In the genomic region with DNA sequence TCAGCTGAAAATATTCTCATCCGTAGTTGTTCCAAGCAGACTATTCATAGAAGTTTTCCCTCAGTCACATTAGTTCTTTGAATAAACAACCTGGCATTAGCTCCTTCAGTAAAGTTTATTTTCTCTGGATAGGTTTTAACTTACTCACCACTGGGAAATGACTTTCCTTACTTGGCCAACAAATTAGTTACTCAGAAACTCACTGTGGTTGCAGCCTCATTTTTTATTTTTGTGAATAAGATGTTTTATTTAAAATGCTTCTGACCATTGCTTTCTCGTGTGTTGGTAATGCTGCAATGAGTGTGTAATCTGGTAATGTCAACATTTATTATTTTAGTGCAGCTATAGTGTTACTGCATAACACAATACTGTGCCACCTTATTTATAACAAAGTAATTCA, we compare ENCODE assay signal across 19 cellular contexts.
A peak's percentile ranks its signal among the peaks of the same experiment; 100 is the strongest.
DNase-seq lines count a peak whose midpoint lies in the region; ATAC-seq, FAIRE-seq and TF ChIP-seq lines count a peak whose summit lies in the region.
"Had no signal": no experiment of that assay in that cellular context is flagged by ENCODE, and none has a peak within 500 bp of the region (broad histone marks: within the 10 kb centered on the region; RNA-seq: fewer than 3 reads in every experiment).

No MANE protein-coding gene starts in this region.

- POLR2A ChIA-PET in AG04449 (lab: Yijun Ruan, JAX), result no interaction called here

- TF ChIP-seq CTCF in AG04449 (IDR thresholded peaks at IDR 0.05; ENCODE audit: insufficient read depth, low read length, missing control alignments) (no peak), epithelial cell of proximal tubule (conservative IDR thresholded peaks at IDR 0.05; ENCODE audit: low read depth, low read length) (no peak), left lung (IDR thresholded peaks at IDR 0.05) (no peak)

- H3K27ac ChIP-seq in left lung, result no peak overlapping the region
- H3K27ac ChIP-seq: A549, epithelial cell of prostate, psoas muscle had no signal

- no peaks in the 10 kb centered on the region for H3K4me1 ChIP-seq in left lung
- H3K4me1 ChIP-seq: psoas muscle had no signal

- no peaks in the 10 kb centered on the region for H3K9me3 ChIP-seq in left lung
- H3K9me3 ChIP-seq: A549, psoas muscle had no signal

- CTCF ChIA-PET in AG04449 (lab: Yijun Ruan, JAX), result interaction anchor here (1.8 kb wide), 1 partner anchor 8 kb away, joined by 6 read pairs; no protein-coding TSS in a partner anchor

- DNase-seq in AG04449 (ENCODE audit: low read depth, low spot score) (peak; percentile 59), HTR-8/SVneo (ENCODE audit: insufficient read length, low spot score) (no peak), epithelial cell of proximal tubule (ENCODE audit: low read depth) (peak; percentile 27), non-pigmented ciliary epithelial cell (ENCODE audit: low read depth) (peak; percentile 22), left lung (no peak), HK-2 (ENCODE audit: unreplicated experiment) (no peak)
- no peak for DNase-seq in activated naive CD4-positive, alpha-beta T cell treated with Interleukin-2 at 50 U/mL for 16 hours
- DNase-seq in activated CD4-positive, alpha-beta T cell treated with anti-CD3 and anti-CD28 coated beads, Interleukin-2, amount 50 U/mL, for 1 hour, result no peak
- DNase-seq: activated naive CD4-positive, alpha-beta T cell treated with anti-CD3 and anti-CD28 coated beads for 36 hours; CD8-positive, alpha-beta memory T cell; dermis blood vessel endothelial cell; islet precursor cell; mesendoderm; NCI-H1048; psoas muscle; stimulated activated naive CD4-positive, alpha-beta T cell; SW 1271 had no signal

- intact Hi-C loops in left lung (cut with DNase I), result no loop called here

- H3K36me3 ChIP-seq in left lung, result no peaks in the 10 kb centered on the region

- FAIRE-seq in HTR-8/SVneo (lab: Jason Lieb, UNC), result peak; percentile 65
- FAIRE-seq: A549 had no signal

- H3K4me3 ChIP-seq in AG04449 (ENCODE audit: low read depth, low read length) (no peak overlapping the region), epithelial cell of proximal tubule (ENCODE audit: low read depth, low read length) (no peak overlapping the region), left lung (no peak overlapping the region)
- H3K4me3 ChIP-seq: A549, psoas muscle had no signal

- ATAC-seq in left lung, result no peak
- ATAC-seq: A549, psoas muscle had no signal

- no peaks in the 10 kb centered on the region for H3K27me3 ChIP-seq in left lung

Comparison
In these comparisons a context has a peak if more than half of its experiments do, and no peak if none do; other contexts are left out.
1. DNase-seq: peak in AG04449 (single experiment), epithelial cell of proximal tubule (single experiment) and non-pigmented ciliary epithelial cell (single experiment); none in HTR-8/SVneo (single experiment), left lung (0 of 2), activated naive CD4-positive, alpha-beta T cell treated with Interleukin-2 at 50 U/mL for 16 hours (single experiment), HK-2 (single experiment) and activated CD4-positive, alpha-beta T cell treated with anti-CD3 and anti-CD28 coated beads, Interleukin-2, amount 50 U/mL, for 1 hour (single experiment).